1 cellular context compared by ENCODE assay signal in the genomic region with DNA sequence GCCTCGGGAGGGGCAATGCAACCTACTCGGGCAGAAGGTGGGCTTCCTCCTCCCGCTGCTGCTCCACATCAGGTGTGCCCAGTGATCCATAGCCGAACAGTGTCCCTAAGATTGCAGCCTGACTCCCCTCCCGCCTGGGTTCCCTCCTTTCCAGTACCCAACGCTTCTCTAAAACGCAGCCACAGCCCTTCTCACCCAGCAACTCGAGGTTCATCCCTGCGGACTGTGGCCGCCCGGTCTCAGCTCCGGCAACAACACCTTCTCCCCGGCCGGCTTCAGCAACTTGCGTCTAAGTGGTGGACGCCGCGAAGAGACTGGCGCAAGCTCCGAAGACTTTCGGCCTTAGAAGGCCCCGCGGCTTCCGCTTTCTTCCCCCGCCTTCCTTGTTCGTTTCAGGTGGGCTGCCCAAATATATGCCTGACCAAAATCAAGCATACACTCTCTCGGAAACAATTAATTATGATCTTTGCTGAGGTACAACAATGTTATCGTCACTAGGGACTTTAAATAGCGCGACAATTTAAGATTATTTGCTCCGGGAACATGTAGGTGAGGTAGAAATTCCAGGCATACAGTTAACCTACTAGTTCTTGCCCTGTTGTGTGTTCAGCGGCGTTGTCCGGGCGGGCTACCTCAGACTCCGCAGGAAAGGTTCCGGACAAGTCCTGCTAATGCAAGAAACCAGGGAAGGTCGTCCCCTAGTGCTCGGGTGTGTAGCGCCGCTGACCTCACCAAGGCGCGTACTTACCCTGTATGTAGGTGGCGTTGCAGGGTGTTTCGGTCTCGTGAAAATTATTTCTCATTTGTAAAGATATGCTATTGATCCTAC.
TF ChIP-seq lines count a peak whose summit lies in the region.

A gene with protein sequence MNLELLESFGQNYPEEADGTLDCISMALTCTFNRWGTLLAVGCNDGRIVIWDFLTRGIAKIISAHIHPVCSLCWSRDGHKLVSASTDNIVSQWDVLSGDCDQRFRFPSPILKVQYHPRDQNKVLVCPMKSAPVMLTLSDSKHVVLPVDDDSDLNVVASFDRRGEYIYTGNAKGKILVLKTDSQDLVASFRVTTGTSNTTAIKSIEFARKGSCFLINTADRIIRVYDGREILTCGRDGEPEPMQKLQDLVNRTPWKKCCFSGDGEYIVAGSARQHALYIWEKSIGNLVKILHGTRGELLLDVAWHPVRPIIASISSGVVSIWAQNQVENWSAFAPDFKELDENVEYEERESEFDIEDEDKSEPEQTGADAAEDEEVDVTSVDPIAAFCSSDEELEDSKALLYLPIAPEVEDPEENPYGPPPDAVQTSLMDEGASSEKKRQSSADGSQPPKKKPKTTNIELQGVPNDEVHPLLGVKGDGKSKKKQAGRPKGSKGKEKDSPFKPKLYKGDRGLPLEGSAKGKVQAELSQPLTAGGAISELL (minus strand): TSS at position 319 of the 829 bp plus-strand sequence. CDS start 105 bp downstream, at position 214.

TF ChIP-seq in WTC11, 78 proteins besides CTCF, POLR2A, EP300 and RAD21 (continued from another document and continues in another):
- TF ChIP-seq ATF2 (CRISPR knock-in tag; IDR thresholded peaks at IDR 0.05; ENCODE audit: borderline replicate concordance, low read depth) (no peak), JAZF1 (CRISPR knock-in tag; IDR thresholded peaks at IDR 0.05) (no peak), E2F1 (CRISPR knock-in tag; IDR thresholded peaks at IDR 0.05) (no peak), SOX15 (CRISPR knock-in tag; IDR thresholded peaks at IDR 0.05) (no peak), CBFB (CRISPR knock-in tag; IDR thresholded peaks at IDR 0.05; ENCODE audit: low read depth) (no peak), SMAD3 (CRISPR knock-in tag; IDR thresholded peaks at IDR 0.05; ENCODE audit: borderline replicate concordance) (0 out of 2 replicates have a peak, but pooled peaks have one; percentile 54), PRRX2 (CRISPR knock-in tag; IDR thresholded peaks at IDR 0.05) (no peak), KAT7 (CRISPR knock-in tag; IDR thresholded peaks at IDR 0.05; ENCODE audit: borderline replicate concordance) (no peak), TP53 (CRISPR knock-in tag; IDR thresholded peaks at IDR 0.05) (no peak), ZNF423 (CRISPR knock-in tag; IDR thresholded peaks at IDR 0.05) (no peak), GTF2I (CRISPR knock-in tag; conservative IDR thresholded peaks at IDR 0.05) (no peak), ZSCAN18 (CRISPR knock-in tag; IDR thresholded peaks at IDR 0.05) (0 out of 2 replicates have a peak, but pooled peaks have one; percentile 26), JUN (CRISPR knock-in tag; IDR thresholded peaks at IDR 0.05) (no peak), TEAD1 (CRISPR knock-in tag; IDR thresholded peaks at IDR 0.05) (peak; percentile 67; the same call in 1 of the 2 replicates), ZNF232 (CRISPR knock-in tag; IDR thresholded peaks at IDR 0.05) (0 out of 2 replicates have a peak, but pooled peaks have one; percentile 57), TCF7 (CRISPR knock-in tag; IDR thresholded peaks at IDR 0.05; ENCODE audit: low read depth) (no peak), OVOL2 (CRISPR knock-in tag; IDR thresholded peaks at IDR 0.05; ENCODE audit: borderline replicate concordance) (no peak), FOXP4 (CRISPR knock-in tag; IDR thresholded peaks at IDR 0.05) (peak; percentile 64; the same call in 1 of the 2 replicates), CREM (CRISPR knock-in tag; IDR thresholded peaks at IDR 0.05) (peak; percentile 75), SP1 (CRISPR knock-in tag; conservative IDR thresholded peaks at IDR 0.05) (peak; percentile 87; the same call in 1 of the 2 replicates), RELA (CRISPR knock-in tag; IDR thresholded peaks at IDR 0.05; ENCODE audit: borderline replicate concordance) (no peak), RORB (CRISPR knock-in tag; IDR thresholded peaks at IDR 0.05) (peak; percentile 60; the same call in 1 of the 2 replicates), HMGXB4 (CRISPR knock-in tag; IDR thresholded peaks at IDR 0.05) (peak; percentile 88), NFATC4 (CRISPR knock-in tag; IDR thresholded peaks at IDR 0.05) (no peak), ZNF671 (CRISPR knock-in tag; IDR thresholded peaks at IDR 0.05) (no peak), NFYB (CRISPR knock-in tag; conservative IDR thresholded peaks at IDR 0.05; ENCODE audit: low read depth) (0 out of 2 replicates have a peak, but pooled peaks have one; percentile 19), USF1 (CRISPR knock-in tag; IDR thresholded peaks at IDR 0.05) (no peak), CREB1 (CRISPR knock-in tag; IDR thresholded peaks at IDR 0.05) (no peak), ZNF396 (CRISPR knock-in tag; IDR thresholded peaks at IDR 0.05; ENCODE audit: borderline replicate concordance) (no peak), NR1H2 (CRISPR knock-in tag; IDR thresholded peaks at IDR 0.05) (no peak)
- TF ChIP-seq, protein P1, sequence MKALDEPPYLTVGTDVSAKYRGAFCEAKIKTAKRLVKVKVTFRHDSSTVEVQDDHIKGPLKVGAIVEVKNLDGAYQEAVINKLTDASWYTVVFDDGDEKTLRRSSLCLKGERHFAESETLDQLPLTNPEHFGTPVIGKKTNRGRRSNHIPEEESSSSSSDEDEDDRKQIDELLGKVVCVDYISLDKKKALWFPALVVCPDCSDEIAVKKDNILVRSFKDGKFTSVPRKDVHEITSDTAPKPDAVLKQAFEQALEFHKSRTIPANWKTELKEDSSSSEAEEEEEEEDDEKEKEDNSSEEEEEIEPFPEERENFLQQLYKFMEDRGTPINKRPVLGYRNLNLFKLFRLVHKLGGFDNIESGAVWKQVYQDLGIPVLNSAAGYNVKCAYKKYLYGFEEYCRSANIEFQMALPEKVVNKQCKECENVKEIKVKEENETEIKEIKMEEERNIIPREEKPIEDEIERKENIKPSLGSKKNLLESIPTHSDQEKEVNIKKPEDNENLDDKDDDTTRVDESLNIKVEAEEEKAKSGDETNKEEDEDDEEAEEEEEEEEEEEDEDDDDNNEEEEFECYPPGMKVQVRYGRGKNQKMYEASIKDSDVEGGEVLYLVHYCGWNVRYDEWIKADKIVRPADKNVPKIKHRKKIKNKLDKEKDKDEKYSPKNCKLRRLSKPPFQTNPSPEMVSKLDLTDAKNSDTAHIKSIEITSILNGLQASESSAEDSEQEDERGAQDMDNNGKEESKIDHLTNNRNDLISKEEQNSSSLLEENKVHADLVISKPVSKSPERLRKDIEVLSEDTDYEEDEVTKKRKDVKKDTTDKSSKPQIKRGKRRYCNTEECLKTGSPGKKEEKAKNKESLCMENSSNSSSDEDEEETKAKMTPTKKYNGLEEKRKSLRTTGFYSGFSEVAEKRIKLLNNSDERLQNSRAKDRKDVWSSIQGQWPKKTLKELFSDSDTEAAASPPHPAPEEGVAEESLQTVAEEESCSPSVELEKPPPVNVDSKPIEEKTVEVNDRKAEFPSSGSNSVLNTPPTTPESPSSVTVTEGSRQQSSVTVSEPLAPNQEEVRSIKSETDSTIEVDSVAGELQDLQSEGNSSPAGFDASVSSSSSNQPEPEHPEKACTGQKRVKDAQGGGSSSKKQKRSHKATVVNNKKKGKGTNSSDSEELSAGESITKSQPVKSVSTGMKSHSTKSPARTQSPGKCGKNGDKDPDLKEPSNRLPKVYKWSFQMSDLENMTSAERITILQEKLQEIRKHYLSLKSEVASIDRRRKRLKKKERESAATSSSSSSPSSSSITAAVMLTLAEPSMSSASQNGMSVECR (CRISPR knock-in tag; IDR thresholded peaks at IDR 0.05; ENCODE audit: borderline replicate concordance) = peak; percentile 74; the same call in 1 of the 2 replicates
- TF ChIP-seq, protein P2, sequence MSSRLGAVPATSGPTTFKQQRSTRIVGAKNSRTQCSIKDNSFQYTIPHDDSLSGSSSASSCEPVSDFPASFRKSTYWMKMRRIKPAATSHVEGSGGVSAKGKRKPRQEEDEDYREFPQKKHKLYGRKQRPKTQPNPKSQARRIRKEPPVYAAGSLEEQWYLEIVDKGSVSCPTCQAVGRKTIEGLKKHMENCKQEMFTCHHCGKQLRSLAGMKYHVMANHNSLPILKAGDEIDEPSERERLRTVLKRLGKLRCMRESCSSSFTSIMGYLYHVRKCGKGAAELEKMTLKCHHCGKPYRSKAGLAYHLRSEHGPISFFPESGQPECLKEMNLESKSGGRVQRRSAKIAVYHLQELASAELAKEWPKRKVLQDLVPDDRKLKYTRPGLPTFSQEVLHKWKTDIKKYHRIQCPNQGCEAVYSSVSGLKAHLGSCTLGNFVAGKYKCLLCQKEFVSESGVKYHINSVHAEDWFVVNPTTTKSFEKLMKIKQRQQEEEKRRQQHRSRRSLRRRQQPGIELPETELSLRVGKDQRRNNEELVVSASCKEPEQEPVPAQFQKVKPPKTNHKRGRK (CRISPR knock-in tag; IDR thresholded peaks at IDR 0.05; ENCODE audit: borderline replicate concordance) = no peak
- TF ChIP-seq, protein P3, sequence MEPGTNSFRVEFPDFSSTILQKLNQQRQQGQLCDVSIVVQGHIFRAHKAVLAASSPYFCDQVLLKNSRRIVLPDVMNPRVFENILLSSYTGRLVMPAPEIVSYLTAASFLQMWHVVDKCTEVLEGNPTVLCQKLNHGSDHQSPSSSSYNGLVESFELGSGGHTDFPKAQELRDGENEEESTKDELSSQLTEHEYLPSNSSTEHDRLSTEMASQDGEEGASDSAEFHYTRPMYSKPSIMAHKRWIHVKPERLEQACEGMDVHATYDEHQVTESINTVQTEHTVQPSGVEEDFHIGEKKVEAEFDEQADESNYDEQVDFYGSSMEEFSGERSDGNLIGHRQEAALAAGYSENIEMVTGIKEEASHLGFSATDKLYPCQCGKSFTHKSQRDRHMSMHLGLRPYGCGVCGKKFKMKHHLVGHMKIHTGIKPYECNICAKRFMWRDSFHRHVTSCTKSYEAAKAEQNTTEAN (CRISPR knock-in tag; IDR thresholded peaks at IDR 0.05) = peak; percentile 65; the same call in 1 of the 2 replicates
- TF ChIP-seq, protein P4, sequence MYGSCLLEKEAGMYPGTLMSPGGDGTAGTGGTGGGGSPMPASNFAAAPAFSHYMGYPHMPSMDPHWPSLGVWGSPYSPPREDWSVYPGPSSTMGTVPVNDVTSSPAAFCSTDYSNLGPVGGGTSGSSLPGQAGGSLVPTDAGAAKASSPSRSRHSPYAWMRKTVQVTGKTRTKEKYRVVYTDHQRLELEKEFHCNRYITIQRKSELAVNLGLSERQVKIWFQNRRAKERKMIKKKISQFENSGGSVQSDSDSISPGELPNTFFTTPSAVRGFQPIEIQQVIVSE (CRISPR knock-in tag; IDR thresholded peaks at IDR 0.05; ENCODE audit: borderline replicate concordance) = no peak
